In genomic region chr1:7954683-7955082, GRCh38 we compare ENCODE assay signal across 8 cellular contexts. TPM values are rescaled to one million over a fixed set of nuclear protein-coding genes. Genes with fewer than 3 reads are reported as not detected.
DNase-seq lines count a peak whose midpoint lies in the region; ATAC-seq and TF ChIP-seq lines count a peak whose summit lies in the region.

No MANE protein-coding gene starts in this region.

- H3K36me3 Mint-ChIP-seq in CD4-positive, alpha-beta T cell (ENCODE audit: low read depth), result no peaks in the 10 kb centered on the region
- no peaks in the 10 kb centered on the region for H3K36me3 Mint-ChIP-seq in natural killer cell

- no peaks in the 10 kb centered on the region for H3K36me3 ChIP-seq in Loucy (ENCODE audit: insufficient read depth, low read length)

- H3K9me3 Mint-ChIP-seq in CD4-positive, alpha-beta T cell, result no peaks in the 10 kb centered on the region
- H3K9me3 Mint-ChIP-seq in natural killer cell, result no peaks in the 10 kb centered on the region

- POLR2A ChIA-PET in CD4-positive, alpha-beta T cell (lab: Charles Lee), result interaction anchor here (1.1 kb wide), 1 partner anchor 11 kb away, joined by 4 read pairs; no protein-coding TSS in a partner anchor

- peak overlapping the region; percentile 86 for H3K9ac ChIP-seq in Loucy (ENCODE audit: low read depth, low read length, poor library complexity, severe bottlenecking)

- H3F3A ChIP-seq in Loucy (ENCODE audit: low read depth), result no peaks in the 10 kb centered on the region; the same call in none of the 2 replicates

- no peaks in the 10 kb centered on the region for H3K9me2 ChIP-seq in Loucy (replicated peaks; ENCODE audit: low read depth, low read length)

- H3K79me2 ChIP-seq in Loucy (ENCODE audit: insufficient read depth, low read length), result no peaks in the 10 kb centered on the region

- no peak for ATAC-seq in CD4-positive, alpha-beta T cell (ENCODE audit: poor library complexity)
- ATAC-seq in natural killer cell, result no peak
- no peak for ATAC-seq in HG03280 (IDR thresholded peaks at IDR 0.05; ENCODE audit: unreplicated experiment)
- no peak for ATAC-seq in HG03439 (IDR thresholded peaks at IDR 0.05; ENCODE audit: unreplicated experiment)

- H3K4me3 Mint-ChIP-seq in CD4-positive, alpha-beta T cell, result peak overlapping the region; percentile 93
- peak overlapping the region; percentile 94 for H3K4me3 Mint-ChIP-seq in natural killer cell

- H3K27me3 Mint-ChIP-seq in CD4-positive, alpha-beta T cell, result no peaks in the 10 kb centered on the region
- H3K27me3 Mint-ChIP-seq in natural killer cell (ENCODE audit: low read depth in 2 of 2), result no peaks in the 10 kb centered on the region

- no peaks in the 10 kb centered on the region for H3K27me3 ChIP-seq in CD4-positive, alpha-beta T cell (ENCODE audit: control insufficient read depth, insufficient read depth, low read length)
- no peaks in the 10 kb centered on the region for H3K27me3 ChIP-seq in Loucy (ENCODE audit: insufficient read depth, low read length, poor library complexity, severe bottlenecking)

- H3K4me2 ChIP-seq in Loucy (ENCODE audit: low read depth, low read length, poor library complexity, severe bottlenecking), result peak overlapping the region; percentile 85

- H2AFZ ChIP-seq in Loucy (ENCODE audit: low read length), result peak overlapping the region; percentile 93

- peak overlapping the region; percentile 89 for H3K27ac Mint-ChIP-seq in CD4-positive, alpha-beta T cell
- H3K27ac Mint-ChIP-seq in natural killer cell, result peak overlapping the region; percentile 96 to 99

- H3K4me1 ChIP-seq in Loucy (ENCODE audit: insufficient read depth, low read length, poor library complexity, severe bottlenecking), result peaks cover 8% of the 10 kb centered on the region

- H3K4me3 ChIP-seq in Loucy (ENCODE audit: low read length, poor library complexity, severe bottlenecking), result peak overlapping the region; percentile 88

- no peaks in the 10 kb centered on the region for H3K9me3 ChIP-seq in CD4-positive, alpha-beta T cell (ENCODE audit: control insufficient read depth, low read length)
- H3K9me3 ChIP-seq in Loucy (ENCODE audit: insufficient read depth, low read depth, low read length), result no peaks in the 10 kb centered on the region

- TF ChIP-seq CTCF in CD4-positive, alpha-beta T cell (IDR thresholded peaks at IDR 0.05), result no peak
- TF ChIP-seq CTCF in Loucy (conservative IDR thresholded peaks at IDR 0.05; ENCODE audit: low read length) (no peak), natural killer cell (IDR thresholded peaks at IDR 0.05) (no peak)

- peaks cover 46% of the 10 kb centered on the region for H3K4me1 Mint-ChIP-seq in CD4-positive, alpha-beta T cell (ENCODE audit: low read depth)
- H3K4me1 Mint-ChIP-seq in natural killer cell, result peaks cover 18 to 27% of the 10 kb centered on the region in 2 donors

- CTCF ChIA-PET in CD4-positive, alpha-beta T cell (lab: Charles Lee), result no interaction called here

- no peaks in the 10 kb centered on the region for H4K20me1 ChIP-seq in Loucy (ENCODE audit: insufficient read depth, low read length, poor library complexity, severe bottlenecking)

- H3K27ac ChIP-seq in CD4-positive, alpha-beta T cell (ENCODE audit: low read depth, low read length), result peak overlapping the region; percentile 83
- H3K27ac ChIP-seq in caudate nucleus (ENCODE audit: low read depth, low read length), result peak overlapping the region; percentile 96

- DNase-seq in CD4-positive, alpha-beta T cell, result no peak
- DNase-seq in caudate nucleus (lab: John Stamatoyannopoulos, UW), result no peak
- no peak for DNase-seq in natural killer cell
- no peak for DNase-seq in T1000 (lab: John Stamatoyannopoulos, UW)
- no peak for DNase-seq in midbrain (lab: John Stamatoyannopoulos, UW)

- intact Hi-C loops in CD4-positive, alpha-beta T cell (cut with DNase I, micrococcal nuclease), result loop anchor here in 1 of 2 experiments (5.0 to 10.0 kb wide), 3 partner anchors 170 to 1962 kb away; partner anchors contain the start of genes NPHP4 and PER3
- intact Hi-C loops in natural killer cell (cut with micrococcal nuclease), result no loop called here

RNA-seq across cellular contexts. Expression of gene PARK7, which starts 6.8 kb away (rescaled TPM):
- total RNA-seq in CD4-positive, alpha-beta T cell, result 10 to 100 TPM; 57.7 to 62.4 TPM
- total RNA-seq in natural killer cell, result 100 to 1,000 TPM; 120 to 127 (median 127) TPM

RNA-seq across cellular contexts. Expression of gene TNFRSF9, which starts 14.0 kb away (rescaled TPM):
- total RNA-seq in CD4-positive, alpha-beta T cell, result under 1 TPM; 0.52 to 0.84 TPM
- 1 to 10 TPM; 2.6 to 6.4 (median 4.2) TPM for total RNA-seq in natural killer cell
